8 cellular contexts compared by ENCODE assay signal in genomic region chr2:96143848-96144480, GRCh38.
DNase-seq lines count a peak whose midpoint lies in the region; ATAC-seq and TF ChIP-seq lines count a peak whose summit lies in the region.

No MANE protein-coding gene starts in this region.

- ATAC-seq in GM18861 (IDR thresholded peaks at IDR 0.05; ENCODE audit: unreplicated experiment) (no peak), GM21528 (IDR thresholded peaks at IDR 0.05; ENCODE audit: low FRiP score, unreplicated experiment) (no peak)

- peak; percentile 22 for DNase-seq in COLO668 (lab: John Stamatoyannopoulos, UW; ENCODE audit: unreplicated experiment)
- DNase-seq in WERI-Rb-1 = peak; percentile 59
- DNase-seq in epithelial cell of esophagus (ENCODE audit: low read depth) = peak; percentile 28
- no peak for DNase-seq in retinal pigment epithelial cell (ENCODE audit: low read depth)
- DNase-seq in COLO829 (ENCODE audit: low spot score) = no peak

- H3K9me3 ChIP-seq in HUES48 (ENCODE audit: control insufficient read depth, insufficient read depth, low read length) (no peaks in the 10 kb centered on the region), WERI-Rb-1 (ENCODE audit: severe bottlenecking) (no peaks in the 10 kb centered on the region)

- H3K4me3 ChIP-seq in HUES48 (ENCODE audit: low read depth, low read length) (peak overlapping the region; percentile 62), WERI-Rb-1 (ENCODE audit: low read depth, low read length) (peak overlapping the region; percentile 79), epithelial cell of esophagus (ENCODE audit: low read length) (peak overlapping the region; percentile 44), retinal pigment epithelial cell (ENCODE audit: low read length) (peak overlapping the region; percentile 46)

- H3K27ac ChIP-seq in HUES48 (ENCODE audit: low read depth, low read length) = no peak overlapping the region
- peak overlapping the region; percentile 85 for H3K27ac ChIP-seq in WERI-Rb-1

- H3K36me3 ChIP-seq in HUES48 (ENCODE audit: control insufficient read depth, insufficient read depth, low read length) = 0 out of 2 replicates have a peak, but pooled peaks cover 3% of the 10 kb centered on the region
- H3K36me3 ChIP-seq in WERI-Rb-1 = peaks cover 28% of the 10 kb centered on the region

- TF ChIP-seq CTCF in WERI-Rb-1 (IDR thresholded peaks at IDR 0.05; ENCODE audit: low read depth, low read length) (peak; percentile 52), epithelial cell of esophagus (IDR thresholded peaks at IDR 0.05; ENCODE audit: insufficient read depth, low read depth, low read length, missing control alignments) (peak; percentile 37), retinal pigment epithelial cell (conservative IDR thresholded peaks at IDR 0.05; ENCODE audit: low read depth, low read length) (peak; percentile 34)

- no peak overlapping the region for H3K9ac ChIP-seq in HUES48 (ENCODE audit: low read depth, low read length)

- H3K4me1 ChIP-seq in HUES48 (ENCODE audit: control insufficient read depth, insufficient read depth, low read length) = peaks cover 34% of the 10 kb centered on the region

- H3K27me3 ChIP-seq in HUES48 (ENCODE audit: control insufficient read depth, insufficient read depth, low read length) (peaks cover 37% of the 10 kb centered on the region), WERI-Rb-1 (ENCODE audit: insufficient read depth, low read depth, severe bottlenecking) (no peaks in the 10 kb centered on the region)

Comparison
In these comparisons a context has a peak if more than half of its experiments do, and no peak if none do; other contexts are left out.
1. DNase-seq: peak in COLO668 (single experiment), WERI-Rb-1 (single experiment) and epithelial cell of esophagus (single experiment); none in retinal pigment epithelial cell (single experiment) and COLO829 (single experiment).
2. Peak in every context shown above with its lines, with median percentiles within 50 percentile points of each other: H3K4me3 ChIP-seq and CTCF ChIP-seq.